In genomic region chr6:142822383-142822782, GRCh38 we compare ENCODE assay signal across 9 cellular contexts.
DNase-seq lines count a peak whose midpoint lies in the region; ATAC-seq and TF ChIP-seq lines count a peak whose summit lies in the region.
"Had no signal": no experiment of that assay in that cellular context is flagged by ENCODE, and none has a peak within 500 bp of the region (broad histone marks: within the 10 kb centered on the region; RNA-seq: fewer than 3 reads in every experiment).

No MANE protein-coding gene starts in this region.

- in situ Hi-C loops in gastrocnemius medialis (cut with MboI; ENCODE audit: low sequenced_read_pairs in 4 of 4) = no loop called here
- in situ Hi-C loops in G401 (cut with HindIII; ENCODE audit: low sequenced_read_pairs) = no loop called here

- peak overlapping the region; percentile 16 for H3K4me3 Mint-ChIP-seq in activated CD4-positive, alpha-beta T cell treated with anti-CD3 and anti-CD28 coated beads for 36 hours

- POLR2A ChIA-PET in activated CD4-positive, alpha-beta T cell treated with anti-CD3 and anti-CD28 coated beads for 36 hours (lab: Charles Lee) = no interaction called here

- H3K9me3 Mint-ChIP-seq in activated CD4-positive, alpha-beta T cell treated with anti-CD3 and anti-CD28 coated beads for 36 hours (ENCODE audit: low read depth) = no peaks in the 10 kb centered on the region

- peak overlapping the region; percentile 92 for H3K27ac Mint-ChIP-seq in activated CD4-positive, alpha-beta T cell treated with anti-CD3 and anti-CD28 coated beads for 36 hours

- CTCF ChIA-PET in activated CD4-positive, alpha-beta T cell treated with anti-CD3 and anti-CD28 coated beads for 36 hours (lab: Charles Lee) = interaction anchor here (1.0 to 1.3 kb wide), 5 partner anchors 11 to 130 kb away, joined by 3 to 7 read pairs (median 4); no protein-coding TSS in a partner anchor

- H3K4me3 ChIP-seq in gastrocnemius medialis = no peak overlapping the region
- no peak overlapping the region for H3K4me3 ChIP-seq in lower lobe of right lung
- H3K4me3 ChIP-seq: A549 had no signal

- H3K27me3 Mint-ChIP-seq in activated CD4-positive, alpha-beta T cell treated with anti-CD3 and anti-CD28 coated beads for 36 hours = no peaks in the 10 kb centered on the region

- H3K36me3 ChIP-seq in gastrocnemius medialis = no peaks in the 10 kb centered on the region
- no peaks in the 10 kb centered on the region for H3K36me3 ChIP-seq in lower lobe of right lung

- DNase-seq in activated CD4-positive, alpha-beta T cell treated with anti-CD3 and anti-CD28 coated beads for 36 hours = no peak
- DNase-seq in activated CD4-positive, alpha-beta T cell treated with anti-CD3 and anti-CD28 coated beads, Interleukin-2, amount 50 U/mL, for 48 hours = no peak
- DNase-seq in gastrocnemius medialis (no peak), SK-N-DZ (ENCODE audit: low spot score) (no peak), lower lobe of right lung (no peak), G401 (ENCODE audit: low spot score) (no peak)

- H3K9me3 ChIP-seq in gastrocnemius medialis (no peaks in the 10 kb centered on the region), lower lobe of right lung (no peaks in the 10 kb centered on the region)
- H3K9me3 ChIP-seq: A549 had no signal

- ATAC-seq in activated CD4-positive, alpha-beta T cell treated with anti-CD3 and anti-CD28 coated beads for 36 hours = peak; percentile 55
- peak; percentile 65 for ATAC-seq in GM21825 (IDR thresholded peaks at IDR 0.05; ENCODE audit: unreplicated experiment)
- ATAC-seq in HG03558 (IDR thresholded peaks at IDR 0.05; ENCODE audit: extremely low read depth, unreplicated experiment) = peak; percentile 76
- peak; percentile 53 to 68 for ATAC-seq in gastrocnemius medialis
- ATAC-seq in lower lobe of right lung = no peak

- no peaks in the 10 kb centered on the region for H3K27me3 ChIP-seq in gastrocnemius medialis
- H3K27me3 ChIP-seq in lower lobe of right lung (ENCODE audit: low read depth) = no peaks in the 10 kb centered on the region

- H3K27ac ChIP-seq in gastrocnemius medialis (peak overlapping the region; percentile 63 to 73 (median 69)), lower lobe of right lung (no peak overlapping the region)
- H3K27ac ChIP-seq: A549 had no signal

- H3K36me3 Mint-ChIP-seq in activated CD4-positive, alpha-beta T cell treated with anti-CD3 and anti-CD28 coated beads for 36 hours (ENCODE audit: low read depth) = peaks cover 29% of the 10 kb centered on the region

- H3K4me1 Mint-ChIP-seq in activated CD4-positive, alpha-beta T cell treated with anti-CD3 and anti-CD28 coated beads for 36 hours = peaks cover 74% of the 10 kb centered on the region

- TF ChIP-seq CTCF in gastrocnemius medialis (IDR thresholded peaks at IDR 0.05 in 4 of 5, conservative IDR thresholded peaks at IDR 0.05 in 1 of 5) (no peak), lower lobe of right lung (IDR thresholded peaks at IDR 0.05) (no peak)

- no peak for TF ChIP-seq POLR2A in gastrocnemius medialis (IDR thresholded peaks at IDR 0.05)

- intact Hi-C loops in activated CD4-positive, alpha-beta T cell treated with anti-CD3 and anti-CD28 coated beads for 36 hours (cut with DNase I, micrococcal nuclease) = loop anchor here (1.0 to 10.0 kb wide), 7 partner anchors 11 to 312 kb away; no protein-coding TSS in a partner anchor
- intact Hi-C loops in gastrocnemius medialis (cut with DNase I; ENCODE audit: low total_unique reads) (loop anchor here (5.0 kb wide), 1 partner anchor 125 kb away; the partner anchor contains the start of gene HIVEP2), lower lobe of right lung (cut with DNase I) (no loop called here)

- H3K4me1 ChIP-seq in gastrocnemius medialis (peaks cover 68% of the 10 kb centered on the region in 2 donors), lower lobe of right lung (peaks cover 42% of the 10 kb centered on the region)

Comparison
In these comparisons a context has a peak if more than half of its experiments do, and no peak if none do; other contexts are left out.
1. ATAC-seq: peak in activated CD4-positive, alpha-beta T cell treated with anti-CD3 and anti-CD28 coated beads for 36 hours (single experiment), GM21825 (single experiment), HG03558 (single experiment) and gastrocnemius medialis (2 of 2); none in lower lobe of right lung (0 of 2).